18 cellular contexts compared by ENCODE assay signal in the genomic region with DNA sequence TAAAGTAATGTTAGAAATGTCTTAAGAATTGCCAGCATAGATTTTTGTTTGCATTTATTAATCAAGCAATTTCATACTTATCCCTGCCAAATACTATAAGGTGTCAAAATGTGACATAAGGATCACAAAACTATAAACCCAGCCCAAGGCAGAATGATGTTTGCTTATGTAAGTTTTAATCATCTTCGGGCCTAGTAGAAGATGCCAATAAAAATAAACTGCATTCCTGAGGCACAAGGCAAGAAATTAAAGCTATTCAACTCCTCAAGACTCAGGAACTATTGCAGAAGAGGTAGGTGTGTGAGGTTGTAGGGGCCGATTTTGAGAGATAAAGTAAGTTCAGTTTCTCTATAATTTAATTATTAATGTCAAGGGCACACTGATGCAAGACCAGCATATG.
DNase-seq lines count a peak whose midpoint lies in the region; ATAC-seq and TF ChIP-seq lines count a peak whose summit lies in the region.
"Had no signal": no experiment of that assay in that cellular context is flagged by ENCODE, and none has a peak within 500 bp of the region (broad histone marks: within the 10 kb centered on the region; RNA-seq: fewer than 3 reads in every experiment).

No MANE protein-coding gene starts in this region.

- no peaks in the 10 kb centered on the region for H3K79me2 ChIP-seq in mammary epithelial cell (ENCODE audit: insufficient read depth, low read length)
- H3K79me2 ChIP-seq: hepatocyte had no signal

- no peak overlapping the region for H3K27ac ChIP-seq in mammary epithelial cell (ENCODE audit: insufficient read depth, low read depth, low read length)
- H3K27ac ChIP-seq: hepatocyte, neutrophil had no signal

- no TSS peak for BruUV-seq in mammary epithelial cell (replicated peaks; lab: Mats Ljungman, UMichigan)

- dilution Hi-C loops in mammary epithelial cell (cut with HindIII; ENCODE audit: low sequenced_read_pairs): no loop called here

- H3K9ac ChIP-seq in mammary epithelial cell (ENCODE audit: insufficient read depth, low read length): no peak overlapping the region

- intact Hi-C loops in mammary epithelial cell (cut with micrococcal nuclease): no loop called here

- no peaks in the 10 kb centered on the region for H3K9me3 ChIP-seq in mammary epithelial cell (replicated peaks; ENCODE audit: insufficient read depth, low read length)
- H3K9me3 ChIP-seq: mucosa of descending colon, neutrophil had no signal

- H4K20me1 ChIP-seq in mammary epithelial cell (ENCODE audit: insufficient read depth, low read length): no peaks in the 10 kb centered on the region

- H3K4me3 ChIP-seq in LNCaP clone FGC (ENCODE audit: low read depth, low read length) (no peak overlapping the region), mammary epithelial cell (replicated peaks in 1 of 3; ENCODE audit: insufficient read depth in 1 of 3, low read depth in 2 of 3, low read length in 3 of 3) (no peak overlapping the region), foreskin fibroblast (ENCODE audit: low read depth in 1 of 2, low read length in 2 of 2) (no peak overlapping the region)
- H3K4me3 ChIP-seq: hepatocyte, K562, mucosa of descending colon had no signal

- 4% methylated on average over 2 of the region's 2 CpGs for WGBS in mammary epithelial cell (ENCODE audit: low coverage, missing lambda C conversion rate)

- ATAC-seq in HG03135 (IDR thresholded peaks at IDR 0.05; ENCODE audit: unreplicated experiment) (no peak), SK-N-SH treated with all-trans-retinoic acid at 6 μM for 48 hours (no peak)
- ATAC-seq: K562, mucosa of descending colon, right cardiac atrium, T-helper 17 cell had no signal

- no peaks in the 10 kb centered on the region for H3K36me3 ChIP-seq in mammary epithelial cell (ENCODE audit: insufficient read depth, low read length)
- H3K36me3 ChIP-seq: neutrophil had no signal

- no peak overlapping the region for H3K4me2 ChIP-seq in mammary epithelial cell (ENCODE audit: insufficient read depth, low read depth, low read length)
- H3K4me2 ChIP-seq: hepatocyte had no signal

- no peaks in the 10 kb centered on the region for H3K27me3 ChIP-seq in mammary epithelial cell (ENCODE audit: insufficient read depth, low read length)
- H3K27me3 ChIP-seq: hepatocyte, neutrophil had no signal

- in situ Hi-C loops in Caki2 (cut with HindIII; ENCODE audit: low pct_unique_long_range_greater_than_20kb, low sequenced_read_pairs) (no loop called here), mammary epithelial cell (cut with MboI; ENCODE audit: low sequenced_read_pairs in 2 of 2) (no loop called here)

- peak; percentile 31 for DNase-seq in Caki2 (ENCODE audit: low read depth)
- DNase-seq in LNCaP clone FGC (ENCODE audit: low read depth): peak; percentile 54
- peak; percentile 58 for DNase-seq in mammary epithelial cell
- peak; percentile 29 to 72 for DNase-seq in foreskin fibroblast
- DNase-seq in NCI-H446 (lab: John Stamatoyannopoulos, UW): no peak
- no peak for DNase-seq in cortex of kidney (lab: John Stamatoyannopoulos, UW)
- DNase-seq: activated CD4-positive, CD25-positive, alpha-beta regulatory T cell; mucosa of descending colon; NCI-H1105 treated with DMSO at 0.1 percent for 48 hours; right cardiac atrium; SHP77; stimulated activated CD4-positive, alpha-beta T cell treated with anti-CD3 and anti-CD28 coated beads, Interleukin-2, amount 100 ng/mL, for 24 hours; T-helper 17 cell had no signal

- peaks cover 6% of the 10 kb centered on the region for H3K4me1 ChIP-seq in mammary epithelial cell (ENCODE audit: insufficient read depth, low read length)

- H2AFZ ChIP-seq in mammary epithelial cell (ENCODE audit: low read depth, low read length): no peak overlapping the region
- H2AFZ ChIP-seq: hepatocyte had no signal

- CTCF ChIA-PET in mammary epithelial cell (lab: Charles Lee; ENCODE audit: low non-redundant PET): interaction anchor here (0.7 kb wide), 1 partner anchor 217 kb away, joined by 6 read pairs; no protein-coding TSS in a partner anchor

- TF ChIP-seq CTCF in LNCaP clone FGC (IDR thresholded peaks at IDR 0.05; ENCODE audit: control insufficient read depth, extremely low read depth, insufficient read depth): no peak
- no peak for TF ChIP-seq CTCF in mammary epithelial cell (conservative IDR thresholded peaks at IDR 0.05 in 1 of 2, IDR thresholded peaks at IDR 0.05 in 1 of 2; ENCODE audit: extremely low read depth in 1 of 2, insufficient read depth in 1 of 2, low read depth in 1 of 2, low read length in 2 of 2)
- no peak for TF ChIP-seq CTCF in foreskin fibroblast (IDR thresholded peaks at IDR 0.05; ENCODE audit: low read depth, low read length)

TF ChIP-seq in SK-N-SH treated with all-trans-retinoic acid at 6 μM for 48 hours, 23 proteins besides CTCF, POLR2A, EP300 and RAD21:
- TF ChIP-seq ESRRG (CRISPR knock-in tag; IDR thresholded peaks at IDR 0.05): no peak
- no peak for TF ChIP-seq CSDC2 (CRISPR knock-in tag; IDR thresholded peaks at IDR 0.05)
- TF ChIP-seq, protein P1, sequence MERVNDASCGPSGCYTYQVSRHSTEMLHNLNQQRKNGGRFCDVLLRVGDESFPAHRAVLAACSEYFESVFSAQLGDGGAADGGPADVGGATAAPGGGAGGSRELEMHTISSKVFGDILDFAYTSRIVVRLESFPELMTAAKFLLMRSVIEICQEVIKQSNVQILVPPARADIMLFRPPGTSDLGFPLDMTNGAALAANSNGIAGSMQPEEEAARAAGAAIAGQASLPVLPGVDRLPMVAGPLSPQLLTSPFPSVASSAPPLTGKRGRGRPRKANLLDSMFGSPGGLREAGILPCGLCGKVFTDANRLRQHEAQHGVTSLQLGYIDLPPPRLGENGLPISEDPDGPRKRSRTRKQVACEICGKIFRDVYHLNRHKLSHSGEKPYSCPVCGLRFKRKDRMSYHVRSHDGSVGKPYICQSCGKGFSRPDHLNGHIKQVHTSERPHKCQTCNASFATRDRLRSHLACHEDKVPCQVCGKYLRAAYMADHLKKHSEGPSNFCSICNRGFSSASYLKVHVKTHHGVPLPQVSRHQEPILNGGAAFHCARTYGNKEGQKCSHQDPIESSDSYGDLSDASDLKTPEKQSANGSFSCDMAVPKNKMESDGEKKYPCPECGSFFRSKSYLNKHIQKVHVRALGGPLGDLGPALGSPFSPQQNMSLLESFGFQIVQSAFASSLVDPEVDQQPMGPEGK (CRISPR knock-in tag; IDR thresholded peaks at IDR 0.05; ENCODE audit: borderline replicate concordance): no peak
- TF ChIP-seq ISL1 (CRISPR knock-in tag; IDR thresholded peaks at IDR 0.05): no peak
- TF ChIP-seq TOX (CRISPR knock-in tag; IDR thresholded peaks at IDR 0.05; ENCODE audit: borderline replicate concordance): no peak
- TF ChIP-seq RARB (CRISPR knock-in tag; IDR thresholded peaks at IDR 0.05): no peak
- no peak for TF ChIP-seq ZNF70 (CRISPR knock-in tag; IDR thresholded peaks at IDR 0.05)
- no peak for TF ChIP-seq PPARA (CRISPR knock-in tag; IDR thresholded peaks at IDR 0.05; ENCODE audit: borderline replicate concordance)
- TF ChIP-seq TCF4 (CRISPR knock-in tag; IDR thresholded peaks at IDR 0.05; ENCODE audit: borderline replicate concordance): no peak
- no peak for TF ChIP-seq ZFP30 (CRISPR knock-in tag; IDR thresholded peaks at IDR 0.05)
- no peak for TF ChIP-seq ZFP3 (CRISPR knock-in tag; IDR thresholded peaks at IDR 0.05)
- TF ChIP-seq, protein P2, sequence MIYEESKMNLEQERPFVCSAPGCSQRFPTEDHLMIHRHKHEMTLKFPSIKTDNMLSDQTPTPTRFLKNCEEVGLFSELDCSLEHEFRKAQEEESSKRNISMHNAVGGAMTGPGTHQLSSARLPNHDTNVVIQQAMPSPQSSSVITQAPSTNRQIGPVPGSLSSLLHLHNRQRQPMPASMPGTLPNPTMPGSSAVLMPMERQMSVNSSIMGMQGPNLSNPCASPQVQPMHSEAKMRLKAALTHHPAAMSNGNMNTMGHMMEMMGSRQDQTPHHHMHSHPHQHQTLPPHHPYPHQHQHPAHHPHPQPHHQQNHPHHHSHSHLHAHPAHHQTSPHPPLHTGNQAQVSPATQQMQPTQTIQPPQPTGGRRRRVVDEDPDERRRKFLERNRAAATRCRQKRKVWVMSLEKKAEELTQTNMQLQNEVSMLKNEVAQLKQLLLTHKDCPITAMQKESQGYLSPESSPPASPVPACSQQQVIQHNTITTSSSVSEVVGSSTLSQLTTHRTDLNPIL (CRISPR knock-in tag; IDR thresholded peaks at IDR 0.05; ENCODE audit: low read depth): no peak

Comparison
In these comparisons a context has a peak if more than half of its experiments do, and no peak if none do; other contexts are left out.
1. DNase-seq: peak in Caki2 (single experiment), LNCaP clone FGC (single experiment), mammary epithelial cell (single experiment) and foreskin fibroblast (2 of 2); none in NCI-H446 (0 of 2) and cortex of kidney (single experiment).